ENCODE assay signal across 25 cellular contexts in genomic region chr4:8642651-8643321, GRCh38. TPM values are rescaled to one million over a fixed set of nuclear protein-coding genes. Genes with fewer than 3 reads are reported as not detected.
"Had no signal": no experiment of that assay in that cellular context is flagged by ENCODE, and none has a peak within 500 bp of the region (broad histone marks: within the 10 kb centered on the region; RNA-seq: fewer than 3 reads in every experiment).

No MANE protein-coding gene starts in this region.

- H3K36me3 Mint-ChIP-seq: natural killer cell treated with Interleukin-12 subunit alpha and Interleukin-12 subunit beta and Interleukin-15 and Interleukin-18, amount 100 ng/mL, for 72 hours had no signal

- H3K4me1 Mint-ChIP-seq: activated B cell treated with CpG ODN at 0.5 μM for 24 hours; activated naive CD8-positive, alpha-beta T cell treated with anti-CD3 and anti-CD28 coated beads, Interleukin-2, amount 50 U/mL, for 24 hours had no signal

- H3K9me3 Mint-ChIP-seq: activated B cell treated with CpG ODN at 0.5 μM for 24 hours; activated naive CD8-positive, alpha-beta T cell treated with anti-CD3 and anti-CD28 coated beads, Interleukin-2, amount 50 U/mL, for 24 hours; activated T-cell treated with anti-CD3 and anti-CD28 coated beads, Interleukin-2, amount 50 U/mL, for 4 hours; activated T-helper 2 cell treated with anti-CD3 and anti-CD28 coated beads, Interferon-gamma antibody, Interleukin-2, Interleukin-4, amounts not matched to agents 10 μg/mL and 5 μg/mL and 100 μg/mL, durations not matched to agents 14 hours and 24 hours and 36 hours; dendritic cell treated with granulocyte-macrophage colony-stimulating factor and Interleukin-4, amounts not matched to agents 40 ng/mL and 50 ng/mL, for 4 days; natural killer cell treated with Interleukin-12 subunit alpha and Interleukin-12 subunit beta and Interleukin-15 and Interleukin-18, amount 100 ng/mL, for 72 hours had no signal

- H3K4me3 ChIP-seq: body of pancreas, cardiac muscle cell, heart right ventricle, testis had no signal

- H3K27ac Mint-ChIP-seq: activated B cell treated with CpG ODN at 0.5 μM for 24 hours; activated naive CD8-positive, alpha-beta T cell treated with anti-CD3 and anti-CD28 coated beads, Interleukin-2, amount 50 U/mL, for 24 hours; activated T-helper 2 cell treated with anti-CD3 and anti-CD28 coated beads, Interferon-gamma antibody, Interleukin-2, Interleukin-4, amounts not matched to agents 10 μg/mL and 5 μg/mL and 100 μg/mL, durations not matched to agents 14 hours and 24 hours and 36 hours; dendritic cell treated with granulocyte-macrophage colony-stimulating factor and Interleukin-4, amounts not matched to agents 40 ng/mL and 50 ng/mL, for 4 days; natural killer cell treated with Interleukin-12 subunit alpha and Interleukin-12 subunit beta and Interleukin-15 and Interleukin-18, amount 100 ng/mL, for 72 hours had no signal

- DNase-seq: activated B cell treated with CpG ODN at 0.5 μM for 24 hours; activated CD4-positive, alpha-beta T cell treated with anti-CD3 and anti-CD28 coated beads for 4 hours; activated CD4-positive, alpha-beta T cell treated with anti-CD3 and anti-CD28 coated beads, Interleukin-2, amount 50 U/mL, for 48 hours; activated naive CD4-positive, alpha-beta T cell treated with anti-CD3 and anti-CD28 coated beads, Interleukin-2, amount 50 U/mL, for 16 hours; activated naive CD8-positive, alpha-beta T cell treated with anti-CD3 and anti-CD28 coated beads, Interleukin-2, amount 50 U/mL, for 24 hours; activated T-cell treated with anti-CD3 and anti-CD28 coated beads, Interleukin-2, amount 50 U/mL, for 4 hours; anterior cingulate cortex; body of pancreas; effector CD4-positive, alpha-beta T cell; foreskin fibroblast; heart right ventricle; mammary epithelial cell; nucleus accumbens; stimulated activated CD4-positive, alpha-beta T cell treated with anti-CD3 and anti-CD28 coated beads, Interleukin-4, amount 100 ng/mL, for 1 hour; stimulated activated naive CD4-positive, alpha-beta T cell; T-helper 9 cell; testis had no signal

- H3K36me3 ChIP-seq: cardiac muscle cell, heart right ventricle had no signal

- H3K27ac ChIP-seq: body of pancreas, cardiac muscle cell, heart right ventricle, testis had no signal

- H3K27me3 ChIP-seq: body of pancreas, testis had no signal

- H3K4me3 Mint-ChIP-seq: activated B cell treated with CpG ODN at 0.5 μM for 24 hours; activated naive CD8-positive, alpha-beta T cell treated with anti-CD3 and anti-CD28 coated beads, Interleukin-2, amount 50 U/mL, for 24 hours; activated T-cell treated with anti-CD3 and anti-CD28 coated beads, Interleukin-2, amount 50 U/mL, for 4 hours; dendritic cell treated with granulocyte-macrophage colony-stimulating factor and Interleukin-4, amounts not matched to agents 40 ng/mL and 50 ng/mL, for 4 days; natural killer cell treated with Interleukin-12 subunit alpha and Interleukin-12 subunit beta and Interleukin-15 and Interleukin-18, amount 100 ng/mL, for 72 hours had no signal

- FAIRE-seq: endometrium had no signal

- H3K9me3 ChIP-seq: body of pancreas, heart right ventricle, testis had no signal

- ATAC-seq: activated naive CD8-positive, alpha-beta T cell treated with anti-CD3 and anti-CD28 coated beads, Interleukin-2, amount 50 U/mL, for 24 hours; activated T-cell treated with anti-CD3 and anti-CD28 coated beads, Interleukin-2, amount 50 U/mL, for 4 hours; body of pancreas; heart right ventricle; left lobe of liver; natural killer cell treated with Interleukin-12 subunit alpha and Interleukin-12 subunit beta and Interleukin-15 and Interleukin-18, amount 100 ng/mL, for 72 hours had no signal

- H3K27me3 Mint-ChIP-seq: activated B cell treated with CpG ODN at 0.5 μM for 24 hours; activated naive CD8-positive, alpha-beta T cell treated with anti-CD3 and anti-CD28 coated beads, Interleukin-2, amount 50 U/mL, for 24 hours; dendritic cell treated with granulocyte-macrophage colony-stimulating factor and Interleukin-4, amounts not matched to agents 40 ng/mL and 50 ng/mL, for 4 days had no signal

RNA-seq across cellular contexts. Expression of gene CPZ, which starts 50.2 kb away (rescaled TPM):
- total RNA-seq: activated B cell treated with CpG ODN at 0.5 μM for 24 hours; activated CD8-positive, alpha-beta memory T cell treated with anti-CD3 and anti-CD28 coated beads for 36 hours; activated T-cell treated with anti-CD3 and anti-CD28 coated beads, Interleukin-2, amount 50 U/mL, for 4 hours; activated T-helper 2 cell treated with anti-CD3 and anti-CD28 coated beads, Interferon-gamma antibody, Interleukin-2, Interleukin-4, amounts not matched to agents 10 μg/mL and 5 μg/mL and 100 μg/mL, durations not matched to agents 14 hours and 24 hours and 36 hours; mammary epithelial cell; natural killer cell treated with Interleukin-12 subunit alpha and Interleukin-12 subunit beta and Interleukin-15 and Interleukin-18, amount 100 ng/mL, for 72 hours; T-helper 1 cell treated with Interleukin-12 subunit alpha and Interleukin-12 subunit beta and Interleukin-4 antibody, amounts not matched to agents 30 ng/mL and 1 ng/mL, for 36 hours had no signal
